ENCODE assay signal across 2 cellular contexts in genomic region chr10:129920187-129920586, GRCh38. TPM values are rescaled to one million over a fixed set of nuclear protein-coding genes. Genes with fewer than 3 reads are reported as not detected.
"Had no signal": no experiment of that assay in that cellular context is flagged by ENCODE, and none has a peak within 500 bp of the region (broad histone marks: within the 10 kb centered on the region; RNA-seq: fewer than 3 reads in every experiment).

No MANE protein-coding gene starts in this region.

RNA-seq across cellular contexts. Expression of gene EBF3, which starts 43.9 kb away (rescaled TPM):
- total RNA-seq: naive thymus-derived CD8-positive, alpha-beta T cell; smooth muscle cell had no signal
- polyA plus RNA-seq: naive thymus-derived CD8-positive, alpha-beta T cell; smooth muscle cell had no signal
